8 cellular contexts compared by ENCODE assay signal in genomic region chr12:132154341-132154761, GRCh38. TPM values are rescaled to one million over a fixed set of nuclear protein-coding genes. Genes with fewer than 3 reads are reported as not detected.
DNase-seq lines count a peak whose midpoint lies in the region; ATAC-seq, FAIRE-seq and TF ChIP-seq lines count a peak whose summit lies in the region.

No MANE protein-coding gene starts in this region.

- H3K27ac ChIP-seq in BLaER1 (no peak overlapping the region; the same call in 1 of the 2 replicates), lower lobe of right lung (no peak overlapping the region), OCI-LY7 (ENCODE audit: low read depth, low read length, poor library complexity, severe bottlenecking) (no peak overlapping the region)

- H4K20me1 ChIP-seq in BLaER1 = peaks cover 39% of the 10 kb centered on the region
- H4K20me1 ChIP-seq in OCI-LY7 (ENCODE audit: insufficient read depth, low read length) = no peaks in the 10 kb centered on the region

- CTCF ChIA-PET in OCI-LY7 (lab: Charles Lee; ENCODE audit: unreplicated experiment) = interaction anchor here (1.0 kb wide), 1 partner anchor 259 kb away, joined by 5 read pairs; no protein-coding TSS in a partner anchor

- H3K36me3 ChIP-seq in BLaER1 (peaks cover 53% of the 10 kb centered on the region), lower lobe of right lung (peaks cover 18% of the 10 kb centered on the region), OCI-LY7 (ENCODE audit: insufficient read depth, low read length) (peaks cover 67% of the 10 kb centered on the region)

- H3K4me1 ChIP-seq in BLaER1 (peaks cover 26% of the 10 kb centered on the region), lower lobe of right lung (peaks cover 7% of the 10 kb centered on the region), OCI-LY7 (ENCODE audit: insufficient read depth, low read length, poor library complexity, severe bottlenecking) (no peaks in the 10 kb centered on the region)

- H3K27me3 ChIP-seq in BLaER1 = no peaks in the 10 kb centered on the region
- H3K27me3 ChIP-seq in lower lobe of right lung (ENCODE audit: low read depth) = no peaks in the 10 kb centered on the region

- H3K9me3 ChIP-seq in BLaER1 (peaks cover 21% of the 10 kb centered on the region), lower lobe of right lung (no peaks in the 10 kb centered on the region), OCI-LY7 (ENCODE audit: low read length) (peaks cover 24% of the 10 kb centered on the region)

- intact Hi-C loops in lower lobe of right lung (cut with DNase I) = no loop called here
- intact Hi-C loops in OCI-LY7 (cut with micrococcal nuclease; ENCODE audit: unreplicated experiment) = loop anchor here (1.0 kb wide), 1 partner anchor 65 kb away; no protein-coding TSS in a partner anchor

- peak overlapping the region; percentile 52 for H3K4me2 ChIP-seq in BLaER1
- H3K4me2 ChIP-seq in OCI-LY7 (ENCODE audit: low read length) = no peak overlapping the region

- H3K9me2 ChIP-seq in OCI-LY7 (ENCODE audit: insufficient read depth, low read length) = no peaks in the 10 kb centered on the region

- no peak for FAIRE-seq in frontal cortex (lab: Jason Lieb, UNC)

- DNase-seq in NCI-H345 treated with DMSO at 0.1 percent for 48 hours (lab: John Stamatoyannopoulos, UW; ENCODE audit: unreplicated experiment) (peak; percentile 79), lower lobe of right lung (peak; percentile 36), OCI-LY7 (ENCODE audit: low spot score) (no peak), NCI-H526 treated with DMSO at 0.1 percent for 48 hours (lab: John Stamatoyannopoulos, UW) (no peak), putamen (ENCODE audit: low spot score) (no peak), frontal cortex (ENCODE audit: low spot score in 2 of 2) (no peak)

- H3K9ac ChIP-seq in BLaER1 = no peak overlapping the region

- peak; percentile 10 for ATAC-seq in GM21367 (IDR thresholded peaks at IDR 0.05; ENCODE audit: unreplicated experiment)
- ATAC-seq in lower lobe of right lung = peak; percentile 3 to 10

- H3K4me3 ChIP-seq in BLaER1 (no peak overlapping the region), lower lobe of right lung (peak overlapping the region; percentile 33), OCI-LY7 (ENCODE audit: low read depth, low read length, poor library complexity, severe bottlenecking) (no peak overlapping the region)

- TF ChIP-seq CTCF in lower lobe of right lung (IDR thresholded peaks at IDR 0.05) (no peak), OCI-LY7 (conservative IDR thresholded peaks at IDR 0.05; ENCODE audit: low read length) (no peak)

- no peak overlapping the region for H2AFZ ChIP-seq in OCI-LY7 (ENCODE audit: low read length)

- no TSS peak for BruUV-seq in OCI-LY7 (replicated peaks; lab: Mats Ljungman, UMichigan)

- no peaks in the 10 kb centered on the region for H3K79me2 ChIP-seq in OCI-LY7 (ENCODE audit: insufficient read depth, low read depth, low read length)

- POLR2A ChIA-PET in OCI-LY7 (lab: Charles Lee) = no interaction called here

RNA-seq across cellular contexts. Expression of gene NOC4L, which starts 10.1 kb away (rescaled TPM):
- 15.8 TPM for total RNA-seq in lower lobe of right lung
- 25.0 and 31.0 TPM in 2 replicates for total RNA-seq in OCI-LY7 (2014; rRNA removed; shearing (Covaris generic))
- total RNA-seq in OCI-LY7 (2022) = 43.7 and 47.6 TPM in 2 replicates
- 9.0 TPM for total RNA-seq in frontal cortex

RNA-seq across cellular contexts. Expression of gene DDX51, which starts 10.2 kb away (rescaled TPM):
- total RNA-seq in lower lobe of right lung (11.9 TPM), OCI-LY7 (2022) (63.1 and 63.5 TPM in 2 replicates), frontal cortex (11.0 TPM)
- 46.2 and 47.1 TPM in 2 replicates for total RNA-seq in OCI-LY7 (2014; rRNA removed; shearing (Covaris generic))

Comparison
In these comparisons a context has a peak if more than half of its experiments do, and no peak if none do; other contexts are left out.
1. DNase-seq: peak in NCI-H345 treated with DMSO at 0.1 percent for 48 hours (single experiment) and lower lobe of right lung (single experiment); none in OCI-LY7 (single experiment), NCI-H526 treated with DMSO at 0.1 percent for 48 hours (single experiment), putamen (single experiment) and frontal cortex (0 of 2).